9 cellular contexts compared by ENCODE assay signal in genomic region chr1:96722161-96722908, GRCh38. TPM values are rescaled to one million over a fixed set of nuclear protein-coding genes. Genes with fewer than 3 reads are reported as not detected.
DNase-seq lines count a peak whose midpoint lies in the region; ATAC-seq and FAIRE-seq lines count a peak whose summit lies in the region.
"Had no signal": no experiment of that assay in that cellular context is flagged by ENCODE, and none has a peak within 500 bp of the region (broad histone marks: within the 10 kb centered on the region; RNA-seq: fewer than 3 reads in every experiment).

No MANE protein-coding gene starts in this region.

- H3K36me3 Mint-ChIP-seq in central memory CD8-positive, alpha-beta T cell (ENCODE audit: insufficient read depth), result peaks cover 18% of the 10 kb centered on the region

- ATAC-seq in central memory CD8-positive, alpha-beta T cell (replicated peaks; ENCODE audit: extremely low read depth, poor library complexity, severe bottlenecking), result peak; percentile 62

- in situ Hi-C loops in GM23248 (cut with MboI), result no loop called here

- no peaks in the 10 kb centered on the region for H3K27me3 ChIP-seq in GM23248 (replicated peaks; ENCODE audit: insufficient read depth)
- no peaks in the 10 kb centered on the region for H3K27me3 ChIP-seq in small intestine (ENCODE audit: control insufficient read depth in 2 of 2, insufficient read depth in 2 of 2, low read length in 2 of 2)

- peaks cover 39% of the 10 kb centered on the region for H3K4me1 Mint-ChIP-seq in central memory CD8-positive, alpha-beta T cell

- H3K27ac Mint-ChIP-seq in central memory CD8-positive, alpha-beta T cell (ENCODE audit: low read depth), result peak overlapping the region; percentile 90

- 1 to 2% methylated on average over 16 to 29 of the region's 29 CpGs for WGBS in GM23248 (ENCODE audit: low coverage in 1 of 2, low lambda C conversion rate in 2 of 2, missing lambda C conversion rate in 2 of 2), 2 experiments
- 0 to 1% (median 0%) methylated on average over 27 to 29 of the region's 29 CpGs for WGBS in small intestine, 3 donors

- peak overlapping the region; percentile 97 for H3K9ac ChIP-seq in GM23248

- no peaks in the 10 kb centered on the region for H3K9me3 ChIP-seq in GM23248 (ENCODE audit: low read depth)
- no peaks in the 10 kb centered on the region for H3K9me3 ChIP-seq in small intestine (ENCODE audit: control insufficient read depth, low read depth)

- peak overlapping the region; percentile 98 for H2AFZ ChIP-seq in GM23248

- no peaks in the 10 kb centered on the region for H3K9me2 ChIP-seq in GM23248 (ENCODE audit: insufficient read depth)

- H3K27ac ChIP-seq in GM23248 (peak overlapping the region; percentile 92), small intestine (ENCODE audit: low read depth in 1 of 2, low read length in 1 of 2) (peak overlapping the region; percentile 63 to 93)

- no peaks in the 10 kb centered on the region for H3K9me3 Mint-ChIP-seq in central memory CD8-positive, alpha-beta T cell

- H3K4me3 Mint-ChIP-seq in central memory CD8-positive, alpha-beta T cell, result peak overlapping the region; percentile 95

- H3K27me3 Mint-ChIP-seq in central memory CD8-positive, alpha-beta T cell, result no peaks in the 10 kb centered on the region

- H3K4me3 ChIP-seq in GM23248 (peak overlapping the region; percentile 85), small intestine (ENCODE audit: low read depth in 1 of 2, low read length in 2 of 2) (peak overlapping the region; percentile 98)
- H3K4me3 ChIP-seq in Jurkat, Clone E6-1 (ENCODE audit: low read length), result peak overlapping the region; percentile 81

- peaks cover 18% of the 10 kb centered on the region for H3K4me1 ChIP-seq in GM23248 (ENCODE audit: insufficient read depth)
- H3K4me1 ChIP-seq in small intestine (ENCODE audit: control insufficient read depth in 2 of 2, insufficient read depth in 1 of 2, low read depth in 1 of 2, low read length in 1 of 2), result no peaks in the 10 kb centered on the region

- peak overlapping the region; percentile 96 for H3K4me2 ChIP-seq in GM23248 (ENCODE audit: unreplicated experiment)

- DNase-seq in NCI-H2081 (lab: John Stamatoyannopoulos, UW) (peak; percentile 8 to 35), NCI-H2081 treated with DMSO at 0.1 percent for 48 hours (lab: John Stamatoyannopoulos, UW) (no peak), GM23248 (peak; percentile 68), T follicular helper cell (ENCODE audit: low read depth) (peak; percentile 36), iris pigment epithelial cell (ENCODE audit: low read depth) (peak; percentile 65), small intestine (peak; percentile 53)
- peak; percentile 35 for DNase-seq in Jurkat, Clone E6-1 (ENCODE audit: low read depth, low spot score)
- DNase-seq in central memory CD8-positive, alpha-beta T cell (ENCODE audit: low spot score in 2 of 2), result no peak

- no peaks in the 10 kb centered on the region for H3F3A ChIP-seq in GM23248 (ENCODE audit: insufficient read depth)

- H3K36me3 ChIP-seq in GM23248 (ENCODE audit: low read depth), result peaks cover 8% of the 10 kb centered on the region
- no peaks in the 10 kb centered on the region for H3K36me3 ChIP-seq in small intestine (ENCODE audit: control insufficient read depth in 2 of 2, insufficient read depth in 2 of 2, low read length in 2 of 2)

- H4K20me1 ChIP-seq in GM23248 (ENCODE audit: insufficient read depth), result no peaks in the 10 kb centered on the region

- peaks cover 55% of the 10 kb centered on the region for H3K79me2 ChIP-seq in GM23248 (ENCODE audit: insufficient read depth)

- FAIRE-seq in small intestine (lab: Jason Lieb, UNC), result no peak
- FAIRE-seq: G401.6 had no signal

RNA-seq across cellular contexts. Expression of gene PTBP2, which starts 0.8 kb away (rescaled TPM):
- 9.2 and 9.6 TPM in 2 replicates for total RNA-seq in GM23248 (2014; rRNA removed; shearing (Covaris generic))
- polyA plus RNA-seq in GM23248 (2016; fragmentation: Nextera tagmentation; extraction: Ambion mirVana) (5.2 and 8.3 TPM in 2 replicates), small intestine (1 to 10 TPM; 3.0 to 8.2 (median 3.8) TPM)
- polyA plus RNA-seq in Jurkat, Clone E6-1 (2012; ENCODE audit: insufficient read depth, insufficient read length), result 12.1 TPM

Comparison
In these comparisons a context has a peak if more than half of its experiments do, and no peak if none do; other contexts are left out.
1. DNase-seq: peak in NCI-H2081 (2 of 2), GM23248 (single experiment), Jurkat, Clone E6-1 (single experiment), T follicular helper cell (single experiment), iris pigment epithelial cell (single experiment) and small intestine (single experiment); none in NCI-H2081 treated with DMSO at 0.1 percent for 48 hours (single experiment) and central memory CD8-positive, alpha-beta T cell (0 of 2).
2. Peak in every context shown above with its lines, with median percentiles within 50 percentile points of each other: H3K4me3 ChIP-seq.